ENCODE assay signal across 10 cellular contexts in the genomic region with DNA sequence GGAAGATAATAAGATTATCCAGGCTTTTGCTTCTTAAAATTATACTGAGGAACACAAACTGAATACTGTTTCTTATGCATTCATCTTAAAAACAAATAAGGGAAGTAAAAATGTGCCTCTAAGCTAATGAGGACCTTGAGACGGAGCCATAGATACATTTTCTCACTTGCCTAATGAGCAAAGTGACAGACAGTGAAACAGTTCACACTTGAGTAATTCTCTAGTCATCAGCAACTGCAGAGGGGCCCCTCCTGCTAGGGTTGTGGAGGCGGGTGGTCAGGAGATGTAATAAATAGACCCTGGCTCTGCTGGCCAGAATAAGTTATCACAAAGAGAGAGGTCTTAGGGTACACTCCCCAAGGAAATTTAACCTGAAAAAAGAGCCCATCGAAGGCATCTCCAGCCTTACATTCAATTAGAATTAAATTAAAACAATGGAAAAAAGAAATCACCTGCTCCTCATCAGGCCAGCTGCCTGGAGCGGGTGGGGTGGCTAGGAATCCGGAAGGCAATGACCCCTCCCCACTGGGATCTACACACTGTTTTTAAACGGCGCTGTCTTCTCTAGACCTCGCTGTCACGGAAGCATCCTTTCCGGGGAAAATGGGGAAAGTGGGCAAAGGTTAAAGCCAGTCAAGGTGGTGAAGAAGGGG. TPM values are rescaled to one million over a fixed set of nuclear protein-coding genes. Genes with fewer than 3 reads are reported as not detected.
DNase-seq lines count a peak whose midpoint lies in the region; ATAC-seq, FAIRE-seq and TF ChIP-seq lines count a peak whose summit lies in the region.
"Had no signal": no experiment of that assay in that cellular context is flagged by ENCODE, and none has a peak within 500 bp of the region (broad histone marks: within the 10 kb centered on the region; RNA-seq: fewer than 3 reads in every experiment).

No MANE protein-coding gene starts in this region.

- H3K4me1 Mint-ChIP-seq in mesothelial cell of epicardium, result peaks cover 12% of the 10 kb centered on the region

- TF ChIP-seq CTCF in mesothelial cell of epicardium (IDR thresholded peaks at IDR 0.05; ENCODE audit: unreplicated experiment), result no peak

- no peak overlapping the region for H3K4me3 Mint-ChIP-seq in mesothelial cell of epicardium

- DNase-seq in retina (peak; percentile 45), COLO668 (lab: John Stamatoyannopoulos, UW; ENCODE audit: unreplicated experiment) (no peak), mesothelial cell of epicardium (ENCODE audit: low spot score in 2 of 2, unreplicated experiment in 2 of 2) (no peak), epidermal melanocyte (ENCODE audit: insufficient read length, low spot score) (no peak), HTR-8/SVneo (ENCODE audit: insufficient read length, low spot score) (no peak)
- DNase-seq: KG1 had no signal

- H3K36me3 Mint-ChIP-seq in mesothelial cell of epicardium, result no peaks in the 10 kb centered on the region

- H3K9me3 Mint-ChIP-seq in mesothelial cell of epicardium, result no peaks in the 10 kb centered on the region

- H3K27me3 Mint-ChIP-seq in mesothelial cell of epicardium (ENCODE audit: low read depth), result peaks cover 82% of the 10 kb centered on the region

- H3K27ac Mint-ChIP-seq in mesothelial cell of epicardium, result no peak overlapping the region

- peak; percentile 68 for ATAC-seq in GM19025 (IDR thresholded peaks at IDR 0.05; ENCODE audit: low read depth, unreplicated experiment)
- peak; percentile 81 for ATAC-seq in HG02678 (IDR thresholded peaks at IDR 0.05; ENCODE audit: unreplicated experiment)
- peak; percentile 74 for ATAC-seq in HG03571 (IDR thresholded peaks at IDR 0.05; ENCODE audit: unreplicated experiment)

- no peak for FAIRE-seq in HTR-8/SVneo (lab: Jason Lieb, UNC)
- FAIRE-seq: G401.6 had no signal

RNA-seq across cellular contexts. Expression of a gene that starts 32.6 kb away (rescaled TPM):
- 18.9 to 22.5 TPM (median 21.1 TPM) in 3 replicates for total RNA-seq in mesothelial cell of epicardium

RNA-seq across cellular contexts. Expression of a gene that starts 41.8 kb away (rescaled TPM):
- total RNA-seq in mesothelial cell of epicardium, result 46.5 to 47.5 TPM (median 46.9 TPM) in 3 replicates
